1 cellular context compared by ENCODE assay signal in the genomic region with DNA sequence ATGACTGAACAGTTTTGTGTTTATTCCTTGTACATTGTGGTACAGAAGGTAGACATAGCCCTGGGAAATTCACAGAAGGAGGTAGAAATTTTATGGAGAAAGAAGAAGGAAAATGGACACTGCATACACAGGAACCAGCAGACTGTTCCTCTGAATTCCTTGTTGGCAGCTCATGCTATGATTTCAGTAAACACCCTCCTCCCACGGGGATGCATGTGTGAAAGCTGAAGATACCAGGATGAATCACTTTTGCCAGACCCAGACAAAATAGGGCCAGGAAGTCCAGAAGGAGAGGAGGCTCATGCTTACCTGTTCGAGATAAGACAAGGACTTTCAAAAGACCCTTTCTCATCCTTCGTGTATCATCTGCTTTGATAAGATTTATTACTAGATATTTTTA.
TF ChIP-seq lines count a peak whose summit lies in the region.

No MANE protein-coding gene starts in this region.

TF ChIP-seq in IMR-90, 13 proteins besides CTCF, POLR2A, EP300 and RAD21 (continued from another document):
- TF ChIP-seq CEBPB (IDR thresholded peaks at IDR 0.05; ENCODE audit: low read depth, low read length) (no peak), FOS (IDR thresholded peaks at IDR 0.05; ENCODE audit: low read depth, low read length) (no peak), RCOR1 (IDR thresholded peaks at IDR 0.05; ENCODE audit: insufficient replicate concordance, low read length) (no peak), ELK1 (IDR thresholded peaks at IDR 0.05; ENCODE audit: borderline replicate concordance, low read depth, low read length) (no peak)
